In the genomic region with DNA sequence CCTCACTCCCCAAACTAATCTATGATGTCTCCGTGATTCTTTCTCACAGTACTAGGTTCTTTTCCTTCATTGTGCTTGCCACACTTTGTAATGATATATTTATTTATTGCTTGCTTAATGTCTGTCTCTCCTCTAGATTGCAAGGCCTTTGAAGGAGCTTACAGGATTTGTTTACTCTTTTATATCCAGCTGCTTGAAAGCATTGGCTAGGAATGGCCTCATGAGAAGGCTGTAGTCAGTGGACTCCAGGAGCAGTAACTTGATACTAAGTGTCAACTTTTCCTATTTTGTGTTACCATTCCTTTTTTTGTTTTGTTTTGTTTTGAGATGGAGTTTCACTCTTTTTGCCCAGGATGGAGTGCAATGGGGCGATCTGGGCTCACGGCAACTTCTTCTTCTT, we compare ENCODE assay signal across 23 cellular contexts.
"Had no signal": no experiment of that assay in that cellular context is flagged by ENCODE, and none has a peak within 500 bp of the region (broad histone marks: within the 10 kb centered on the region; RNA-seq: fewer than 3 reads in every experiment).

No MANE protein-coding gene starts in this region.

- H3K9me3 Mint-ChIP-seq: immature natural killer cell; naive B cell; nephron; stimulated activated effector memory CD8-positive, alpha-beta T cell treated with anti-CD3 and anti-CD28 coated beads, Interleukin-12 subunit alpha, Interleukin-12 subunit beta, amount 100 ng/mL, for 72 hours had no signal

- H3K9me3 ChIP-seq: lower lobe of right lung, prostate gland, right atrium auricular region, stomach, thyroid gland had no signal

- H3K27me3 Mint-ChIP-seq: naive B cell had no signal

- H3K4me2 ChIP-seq: smooth muscle cell had no signal

- H3K4me1 Mint-ChIP-seq: immature natural killer cell; stimulated activated effector memory CD8-positive, alpha-beta T cell treated with anti-CD3 and anti-CD28 coated beads, Interleukin-12 subunit alpha, Interleukin-12 subunit beta, amount 100 ng/mL, for 72 hours had no signal

- H3K4me1 ChIP-seq: lower lobe of right lung, right atrium auricular region, stomach had no signal

- DNase-seq: dorsolateral prefrontal cortex; effector CD4-positive, alpha-beta T cell; hypothalamus; immature natural killer cell; islet precursor cell; kidney glomerular epithelial cell; left colon; left ventricle myocardium superior; lower lobe of right lung; naive B cell; nucleus accumbens; stimulated activated CD4-positive, alpha-beta T cell treated with anti-CD3 and anti-CD28 coated beads, Interleukin-2, amount 100 ng/mL, for 24 hours; stimulated activated CD4-positive, alpha-beta T cell treated with anti-CD3 and anti-CD28 coated beads, Interleukin-4, amount 100 ng/mL, for 24 hours; stimulated activated naive CD4-positive, alpha-beta T cell treated with Interleukin-2 at 50 U/mL for 16 hours; stomach; thyroid gland; trophoblast cell had no signal

- H3K36me3 Mint-ChIP-seq: immature natural killer cell; naive B cell; stimulated activated effector memory CD8-positive, alpha-beta T cell treated with anti-CD3 and anti-CD28 coated beads, Interleukin-12 subunit alpha, Interleukin-12 subunit beta, amount 100 ng/mL, for 72 hours had no signal

- H3K27ac Mint-ChIP-seq: immature natural killer cell; stimulated activated effector memory CD8-positive, alpha-beta T cell treated with anti-CD3 and anti-CD28 coated beads, Interleukin-12 subunit alpha, Interleukin-12 subunit beta, amount 100 ng/mL, for 72 hours had no signal

- H3K4me3 ChIP-seq: dorsolateral prefrontal cortex, lower lobe of right lung, prostate gland, right atrium auricular region, smooth muscle cell, stomach, thyroid gland had no signal

- H3K27ac ChIP-seq: dorsolateral prefrontal cortex, lower lobe of right lung, prostate gland, right atrium auricular region, stomach had no signal

- H3K36me3 ChIP-seq: lower lobe of right lung, prostate gland, right atrium auricular region, stomach, thyroid gland had no signal

- H3K4me3 Mint-ChIP-seq: immature natural killer cell; naive B cell; nephron; stimulated activated effector memory CD8-positive, alpha-beta T cell treated with anti-CD3 and anti-CD28 coated beads, Interleukin-12 subunit alpha, Interleukin-12 subunit beta, amount 100 ng/mL, for 72 hours had no signal

- H3K27me3 ChIP-seq: dorsolateral prefrontal cortex, right atrium auricular region, stomach, thyroid gland had no signal

- ATAC-seq: left colon; left ventricle myocardium superior; lower lobe of right lung; sciatic nerve; stimulated activated effector memory CD8-positive, alpha-beta T cell treated with anti-CD3 and anti-CD28 coated beads, Interleukin-12 subunit alpha, Interleukin-12 subunit beta, amount 100 ng/mL, for 72 hours had no signal
